ENCODE assay signal across 1 cellular context in genomic region chr11:128474036-128474874, GRCh38.
TF ChIP-seq lines count a peak whose summit lies in the region.

No MANE protein-coding gene starts in this region.

TF ChIP-seq in GM12878, 131 proteins besides CTCF, POLR2A, EP300 and RAD21 (continued from another document):
- TF ChIP-seq ATF3 (IDR thresholded peaks at IDR 0.05; ENCODE audit: borderline replicate concordance, extremely low read depth, low read depth, low read length) (no peak), KAT2A (conservative IDR thresholded peaks at IDR 0.05; ENCODE audit: control insufficient read depth, low read depth, low read length) (no peak), USF1 (IDR thresholded peaks at IDR 0.05; ENCODE audit: borderline replicate concordance, extremely low read length, insufficient read depth, low read depth, low read length) (no peak), E2F8 (IDR thresholded peaks at IDR 0.05; ENCODE audit: low read depth, partially characterized antibody) (no peak)
